8 cellular contexts compared by ENCODE assay signal in the genomic region with DNA sequence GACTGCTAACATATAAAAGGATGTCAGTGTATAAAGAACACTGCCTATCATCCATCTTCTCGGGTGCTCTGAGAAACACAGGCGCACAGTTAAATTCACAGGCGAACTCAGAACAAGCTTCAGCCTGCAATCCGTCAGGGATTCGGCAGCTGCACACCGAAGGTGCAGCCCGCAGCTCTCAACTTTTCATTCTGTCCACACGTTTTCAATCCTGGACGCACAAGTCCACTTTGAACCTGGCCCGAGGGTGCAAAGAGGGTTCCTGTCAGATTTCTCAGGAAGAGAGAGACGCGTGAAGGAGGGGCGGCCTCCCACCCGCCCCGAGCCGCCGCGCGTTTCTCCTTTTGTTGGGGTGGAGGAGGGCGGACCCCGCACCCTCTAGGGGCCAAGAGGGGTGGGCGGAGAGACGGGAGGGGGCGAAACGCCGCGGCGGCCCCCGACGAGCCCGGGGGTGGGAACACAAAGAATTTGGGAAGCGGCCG. TPM values are rescaled to one million over a fixed set of nuclear protein-coding genes. Genes with fewer than 3 reads are reported as not detected.
DNase-seq lines count a peak whose midpoint lies in the region; ATAC-seq, FAIRE-seq and TF ChIP-seq lines count a peak whose summit lies in the region.

No MANE protein-coding gene starts in this region.

- H3K18ac ChIP-seq in H1 (ENCODE audit: extremely low read depth, low read length), result no peak overlapping the region

- DNase-seq in NCI-H524 (lab: John Stamatoyannopoulos, UW) (peak; percentile 12 to 48), NCI-H524 treated with DMSO at 0.1 percent for 48 hours (lab: John Stamatoyannopoulos, UW) (no peak), NAMALWA (ENCODE audit: low spot score) (peak; percentile 59), H1 (ENCODE audit: low read depth in 1 of 2, low spot score in 2 of 2) (peak in 1 of 2 experiments; percentile 67), memory B cell (ENCODE audit: low spot score in 2 of 2) (peak in 1 of 2 donors; percentile 8)
- peak; percentile 21 for DNase-seq in activated CD4-positive, alpha-beta T cell treated with anti-CD3 and anti-CD28 coated beads for 48 hours
- DNase-seq in stimulated activated naive CD8-positive, alpha-beta T cell treated with anti-CD3 and anti-CD28 coated beads, Interleukin-15, Interleukin-2, amounts not matched to agents 100 U/mL and 50 U/mL, for 24 hours, result peak; percentile 44

- H2BK5ac ChIP-seq in H1 (ENCODE audit: low read depth, low read length), result no peak overlapping the region

- H3K36me3 ChIP-seq in H1 (ENCODE audit: control insufficient read depth in 2 of 4, insufficient read depth in 4 of 4, low read length in 3 of 4), result no peaks in the 10 kb centered on the region

- H2BK20ac ChIP-seq in H1 (ENCODE audit: low read length), result no peak overlapping the region

- H3K14ac ChIP-seq in H1 (ENCODE audit: insufficient read length), result no peak overlapping the region

- peak overlapping the region; percentile 54 for H2AFZ ChIP-seq in H1 (ENCODE audit: low read length)

- peak overlapping the region; percentile 81 to 95 (median 90) for H3K9ac ChIP-seq in H1 (replicated peaks in 1 of 4; ENCODE audit: extremely low read depth in 1 of 4, low read depth in 3 of 4, low read length in 3 of 4)

- no peak overlapping the region for H3K4ac ChIP-seq in H1 (replicated peaks; ENCODE audit: insufficient read length, low read depth, low read length)

- no peak for TF ChIP-seq EP300 in H1 (IDR thresholded peaks at IDR 0.05; ENCODE audit: borderline replicate concordance in 1 of 2, low read depth in 2 of 2, low read length in 2 of 2)

- H4K20me1 ChIP-seq in H1 (replicated peaks in 1 of 2; ENCODE audit: control insufficient read depth in 1 of 2, insufficient read depth in 2 of 2, low read length in 2 of 2), result peaks cover 0 to 2% of the 10 kb centered on the region in 2 experiments

- no peak for FAIRE-seq in H1 (lab: Jason Lieb, UNC)

- H2BK12ac ChIP-seq in H1 (ENCODE audit: low read depth, low read length), result no peak overlapping the region

- ATAC-seq in HG02571 (IDR thresholded peaks at IDR 0.05; ENCODE audit: unreplicated experiment), result peak; percentile 30
- peak; percentile 51 for ATAC-seq in memory B cell (ENCODE audit: low read depth)
- peak; percentile 17 for ATAC-seq in stimulated activated naive CD8-positive, alpha-beta T cell treated with anti-CD3 and anti-CD28 coated beads, Interleukin-15, Interleukin-2, amounts not matched to agents 100 U/mL and 50 U/mL, for 24 hours

- peak overlapping the region; percentile 71 to 82 for H3K4me2 ChIP-seq in H1 (ENCODE audit: insufficient read depth in 1 of 2, low read depth in 2 of 2, low read length in 2 of 2)

- peaks cover 0 to 8% (median 5%) of the 10 kb centered on the region in 4 experiments; a peak in 4 of 7 replicates for H3K4me1 ChIP-seq in H1 (replicated peaks in 1 of 4; ENCODE audit: control insufficient read depth in 3 of 4, insufficient read depth in 4 of 4, low read length in 3 of 4)

- H3K56ac ChIP-seq in H1 (replicated peaks; ENCODE audit: insufficient read length, low read depth, low read length), result no peak overlapping the region

- peak overlapping the region; percentile 89 for H3K4me3 Mint-ChIP-seq in memory B cell

- H3K9me3 Mint-ChIP-seq in memory B cell, result no peaks in the 10 kb centered on the region

- TF ChIP-seq POLR2A in H1 (IDR thresholded peaks at IDR 0.05; ENCODE audit: control extremely low read depth in 1 of 2, low read depth in 2 of 2, low read length in 2 of 2), result peak in 1 of 2 experiments; percentile 36; a peak in 1 of 3 replicates

- H3K23me2 ChIP-seq in H1 (ENCODE audit: low read depth, low read length), result peaks cover 4% of the 10 kb centered on the region; the same call in 1 of the 2 replicates

- POLR2A ChIA-PET in H1 (lab: Charles Lee; ENCODE audit: partially characterized antibody), result interaction anchor here (0.7 to 0.9 kb wide), 3 partner anchors 11 to 42 kb away, joined by 3 to 5 read pairs (median 3); no protein-coding TSS in a partner anchor

- H2BK120ac ChIP-seq in H1 (replicated peaks; ENCODE audit: low read depth, low read length), result no peak overlapping the region

- H3K27ac Mint-ChIP-seq in memory B cell, result peak overlapping the region; percentile 77

- H3K4me3 ChIP-seq in H1 (ENCODE audit: extremely low read depth in 1 of 4, insufficient read depth in 2 of 4, low read depth in 3 of 4, low read length in 4 of 4), result peak overlapping the region; percentile 80 to 92 (median 88)

- no peaks in the 10 kb centered on the region for H3K27me3 Mint-ChIP-seq in memory B cell

- H4K5ac ChIP-seq in H1 (ENCODE audit: insufficient read length, low read depth, low read length), result no peak overlapping the region

- H4K8ac ChIP-seq in H1 (ENCODE audit: extremely low read depth, insufficient read depth, low read length), result peak overlapping the region; percentile 95

- no peak overlapping the region for H4K91ac ChIP-seq in H1 (replicated peaks; ENCODE audit: insufficient read length, low read length)

- no peak for TF ChIP-seq RAD21 in H1 (IDR thresholded peaks at IDR 0.05 in 1 of 2, conservative IDR thresholded peaks at IDR 0.05 in 1 of 2; ENCODE audit: low read depth in 2 of 2, low read length in 2 of 2)

- no peaks in the 10 kb centered on the region for H3K36me3 Mint-ChIP-seq in memory B cell

- WGBS in H1 (ENCODE audit: extremely low coverage in 1 of 2, insufficient coverage in 1 of 2, insufficient read length in 1 of 2, insufficient replicate concordance in 2 of 2, low coverage in 1 of 2, low lambda C conversion rate in 2 of 2, missing lambda C conversion rate in 1 of 2), 2 experiments, result 7% methylated on average over 14 of the region's 33 CpGs; no CpG with 5 or more reads in 1 of the 2 experiments

- H3K27ac ChIP-seq in H1 (ENCODE audit: low read depth, low read length), result no peak overlapping the region

- H3K79me2 ChIP-seq in H1 (ENCODE audit: control insufficient read depth in 1 of 2, insufficient read depth in 2 of 2, low read length in 2 of 2), result peaks cover 4 to 44% of the 10 kb centered on the region in 2 experiments; a peak in 3 of 4 replicates

- no peaks in the 10 kb centered on the region for H3K9me3 ChIP-seq in H1 (ENCODE audit: insufficient read depth in 2 of 2, low read depth in 1 of 2, low read length in 1 of 2)

- peaks cover 10% of the 10 kb centered on the region for H3K4me1 Mint-ChIP-seq in memory B cell

- H3K79me1 ChIP-seq in H1 (ENCODE audit: low read depth, low read length), result no peaks in the 10 kb centered on the region

- TF ChIP-seq CTCF in H1 (IDR thresholded peaks at IDR 0.05; ENCODE audit: control extremely low read depth in 1 of 3, insufficient read depth in 1 of 3, low read depth in 1 of 3, low read length in 3 of 3), result no peak

- H3K27me3 ChIP-seq in H1 (replicated peaks in 1 of 4; ENCODE audit: control insufficient read depth in 3 of 4, extremely low read depth in 1 of 4, insufficient read depth in 3 of 4, low read length in 3 of 4), result no peaks in the 10 kb centered on the region

- H2BK15ac ChIP-seq in H1 (ENCODE audit: low read length), result no peak overlapping the region

- no peak overlapping the region for H3K23ac ChIP-seq in H1 (ENCODE audit: insufficient read length)

- no peak overlapping the region for H2AK5ac ChIP-seq in H1 (ENCODE audit: low read depth, low read length)

- CTCF ChIA-PET in H1 (lab: Charles Lee; ENCODE audit: partially characterized antibody), result no interaction called here

TF ChIP-seq in H1, 55 proteins besides CTCF, POLR2A, EP300 and RAD21:
- TF ChIP-seq SAP30 (IDR thresholded peaks at IDR 0.05; ENCODE audit: insufficient read depth, insufficient replicate concordance, low read length), result peak; percentile 38
- peak in 1 of 2 experiments; percentile 47; a peak in 1 of 4 replicates for TF ChIP-seq SIN3A (conservative IDR thresholded peaks at IDR 0.05 in 1 of 2, IDR thresholded peaks at IDR 0.05 in 1 of 2; ENCODE audit: low read depth in 1 of 2, low read length in 2 of 2)
- TF ChIP-seq NRF1 (IDR thresholded peaks at IDR 0.05; ENCODE audit: low read depth, low read length), result no peak
- 0 out of 2 replicates have a peak, but pooled peaks have one; percentile 30 for TF ChIP-seq EGR1 (IDR thresholded peaks at IDR 0.05; ENCODE audit: borderline replicate concordance, low read depth, low read length)
- TF ChIP-seq ASH2L (IDR thresholded peaks at IDR 0.05; ENCODE audit: low read length), result peak; percentile 28
TF ChIP-seq in H1: peak in this region for 4.

RNA-seq across cellular contexts. Expression of gene DOCK7, which starts 0.7 kb away (rescaled TPM):
- total RNA-seq in H1 (2021; fragmentation: NEBNext Ultra II Directional; extraction: Animal tissue kit (Norgen Biotek cat#: 25700)), result 28.7 and 33.7 TPM in 2 replicates
- polyA plus RNA-seq in H1 (2011; rRNA removed), result 7.9 and 10.2 TPM in 2 replicates
- 16.7 TPM for polyA plus RNA-seq in H1 (2011; cell fraction: cytosol; rRNA removed)
- polyA plus RNA-seq in H1 (2011; cell fraction: nucleus; rRNA removed), result 22.0 TPM
- polyA plus RNA-seq in H1 (2012, experiment 1 of 2), result 17.0 to 44.9 TPM (median 20.4 TPM) in 4 replicates
- polyA plus RNA-seq in H1 (2012, experiment 2 of 2), result 1.6 TPM
- polyA plus RNA-seq in H1 (2013, experiment 1 of 2), result 17.8 TPM
- 13.6 TPM for polyA plus RNA-seq in H1 (2013, experiment 2 of 2)
- polyA minus RNA-seq in H1 (2011; rRNA and poly(A)+ RNA removed), result 48.7 and 122 TPM in 2 replicates
- 39.7 TPM for polyA minus RNA-seq in H1 (2011; cell fraction: cytosol; rRNA and poly(A)+ RNA removed)
- polyA minus RNA-seq in H1 (2011; cell fraction: nucleus; rRNA and poly(A)+ RNA removed), result 94.8 TPM
